ENCODE assay signal across 24 cellular contexts in genomic region chr5:170481839-170482238, GRCh38. TPM values are rescaled to one million over a fixed set of nuclear protein-coding genes. Genes with fewer than 3 reads are reported as not detected.
"Had no signal": no experiment of that assay in that cellular context is flagged by ENCODE, and none has a peak within 500 bp of the region (broad histone marks: within the 10 kb centered on the region; RNA-seq: fewer than 3 reads in every experiment).

No MANE protein-coding gene starts in this region.

- DNase-seq: cerebellar nuclear complex; cortex of kidney; effector memory CD8-positive, alpha-beta T cell; foreskin fibroblast; gastrocnemius medialis; glutamatergic neuron; kidney; natural killer cell; pancreas; retina; right lobe of liver; stimulated activated CD4-positive, alpha-beta T cell treated with anti-CD3 and anti-CD28 coated beads, Interleukin-4, amount 100 ng/mL, for 4 hours; stomach; thyroid gland; trophoblast cell had no signal

- ATAC-seq: effector memory CD8-positive, alpha-beta T cell; gastrocnemius medialis; left lobe of liver; natural killer cell; pancreas; right lobe of liver; stimulated activated memory B cell treated with anti-CD40 and anti-IgM and Interleukin-4, amounts not matched to agents 10 μg/mL and 1 μg/mL and 100 μg/mL, for 72 hours had no signal

- FAIRE-seq: kidney, pancreas had no signal

- H3K27ac ChIP-seq: gastrocnemius medialis, neutrophil, pancreas, right lobe of liver, stomach, thyroid gland, vagina had no signal

- H3K4me1 ChIP-seq: gastrocnemius medialis, right lobe of liver, stomach, thyroid gland, vagina had no signal

- H3K9me3 ChIP-seq: gastrocnemius medialis, neutrophil, pancreas, right lobe of liver, stomach, thyroid gland, vagina had no signal

- H3K36me3 ChIP-seq: gastrocnemius medialis, neutrophil, pancreas, right lobe of liver, stomach, thyroid gland, vagina had no signal

- H3K4me3 ChIP-seq: gastrocnemius medialis, lung, pancreas, right lobe of liver, stomach, thyroid gland, vagina had no signal

- H3K27me3 ChIP-seq: gastrocnemius medialis, pancreas, right lobe of liver, stomach, thyroid gland, vagina had no signal

RNA-seq across cellular contexts. Expression of gene KCNIP1, which starts 22.0 kb away (rescaled TPM):
- total RNA-seq: gastrocnemius medialis, left lobe of liver, mononuclear cell, natural killer cell, pulmonary artery endothelial cell, ureter, vagina had no signal
- polyA plus RNA-seq: liver had no signal
